1 cellular context compared by ENCODE assay signal in genomic region chr17:17446666-17447155, GRCh38.
TF ChIP-seq lines count a peak whose summit lies in the region.

No MANE protein-coding gene starts in this region.

TF ChIP-seq in A549, 52 proteins besides CTCF, POLR2A, EP300 and RAD21 (continued from another document):
- TF ChIP-seq HMGXB4 (CRISPR knock-in tag; IDR thresholded peaks at IDR 0.05; ENCODE audit: borderline replicate concordance) (no peak), RCOR1 (IDR thresholded peaks at IDR 0.05; ENCODE audit: low read depth, low read length) (no peak)
